19 cellular contexts compared by ENCODE assay signal in the genomic region with DNA sequence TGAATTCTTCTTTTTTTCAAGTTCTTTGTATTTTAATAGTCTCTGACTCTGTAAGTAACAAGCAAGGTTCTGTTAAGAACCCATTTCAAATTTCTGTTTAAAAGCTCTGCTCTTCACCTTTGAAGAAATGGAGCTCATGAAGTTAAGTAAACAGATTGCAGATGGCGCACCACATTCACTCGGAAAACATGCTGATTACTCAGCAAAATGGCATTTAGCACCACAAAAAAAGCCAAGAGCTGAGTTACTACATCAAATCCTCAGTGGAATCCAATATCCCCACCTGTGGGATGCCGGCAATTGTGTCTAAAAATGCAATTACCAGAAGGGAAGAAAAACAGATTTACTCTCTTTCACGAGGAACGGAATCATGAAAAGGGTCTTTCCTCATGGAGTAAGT.
A peak's percentile ranks its signal among the peaks of the same experiment; 100 is the strongest.
DNase-seq lines count a peak whose midpoint lies in the region; ATAC-seq, FAIRE-seq and TF ChIP-seq lines count a peak whose summit lies in the region.
"Had no signal": no experiment of that assay in that cellular context is flagged by ENCODE, and none has a peak within 500 bp of the region (broad histone marks: within the 10 kb centered on the region; RNA-seq: fewer than 3 reads in every experiment).

No MANE protein-coding gene starts in this region.

- BruUV-seq in K562 (replicated peaks; lab: Mats Ljungman, UMichigan): no TSS peak

- no peak overlapping the region for H3K27ac ChIP-seq in K562 (ENCODE audit: extremely low read depth, low read depth, low read length)
- peak overlapping the region; percentile 80 for H3K27ac ChIP-seq in mesenchymal stem cell (ENCODE audit: low read length, poor library complexity, severe bottlenecking)
- no peak overlapping the region for H3K27ac ChIP-seq in sigmoid colon
- H3K27ac ChIP-seq: epithelial cell of prostate, upper lobe of left lung had no signal

- no peak for TF ChIP-seq EP300 in K562 (IDR thresholded peaks at IDR 0.05; ENCODE audit: low read length)
- TF ChIP-seq EP300 in sigmoid colon (IDR thresholded peaks at IDR 0.05): no peak

- no peak overlapping the region for H4K8ac ChIP-seq in mesenchymal stem cell (ENCODE audit: low read length)

- no peaks in the 10 kb centered on the region for H3K79me1 ChIP-seq in mesenchymal stem cell (replicated peaks; ENCODE audit: low read length, poor library complexity, severe bottlenecking)

- CTCF ChIA-PET in K562 (lab: Yijun Ruan, JAX; ENCODE audit: low intra/inter-chr PET ratio): no interaction called here

- no peaks in the 10 kb centered on the region for H3K4me1 ChIP-seq in K562 (replicated peaks in 1 of 2; ENCODE audit: control insufficient read depth in 2 of 2, insufficient read depth in 2 of 2, low read length in 2 of 2)
- no peaks in the 10 kb centered on the region for H3K4me1 ChIP-seq in mesenchymal stem cell (ENCODE audit: control insufficient read depth, insufficient read depth, low read depth, low read length)
- H3K4me1 ChIP-seq in sigmoid colon: peaks cover 0 to 4% (median 0%) of the 10 kb centered on the region in 4 donors
- H3K4me1 ChIP-seq: upper lobe of left lung had no signal

- TF ChIP-seq CTCF in K562 (IDR thresholded peaks at IDR 0.05 in 2 of 3, conservative IDR thresholded peaks at IDR 0.05 in 1 of 3; ENCODE audit: insufficient read depth in 2 of 3, low read depth in 1 of 3, low read length in 3 of 3) (no peak), sigmoid colon (IDR thresholded peaks at IDR 0.05) (no peak)

- in situ Hi-C loops in ACHN (cut with HindIII; ENCODE audit: low pct_ligation_motif_present, low pct_unique_long_range_greater_than_20kb, low sequenced_read_pairs) (no loop called here), K562 (cut with MboI) (no loop called here)

- no peaks in the 10 kb centered on the region for H3K9me3 ChIP-seq in K562 (replicated peaks; ENCODE audit: control insufficient read depth, insufficient read depth, low read depth, low read length)
- peaks cover 3% of the 10 kb centered on the region for H3K9me3 ChIP-seq in mesenchymal stem cell (ENCODE audit: control insufficient read depth, low read length)
- H3K9me3 ChIP-seq in sigmoid colon: no peaks in the 10 kb centered on the region
- H3K9me3 ChIP-seq: upper lobe of left lung had no signal

- H2AK5ac ChIP-seq in mesenchymal stem cell (ENCODE audit: low read length, severe bottlenecking): no peak overlapping the region

- H4K20me1 ChIP-seq in K562 (replicated peaks; ENCODE audit: control insufficient read depth, insufficient read depth, low read length): no peaks in the 10 kb centered on the region

- DNase-seq in ACHN: peak; percentile 10
- peak; percentile 61 for DNase-seq in HT1080 (ENCODE audit: low read depth)
- DNase-seq in K562 (ENCODE audit: extremely low read depth in 1 of 4, low spot score in 3 of 4): no peak
- peak; percentile 64 for DNase-seq in mesenchymal stem cell
- DNase-seq in activated gamma-delta T cell treated with Interleukin-2 at 50 U/mL for 16 hours: no peak
- no peak for DNase-seq in sigmoid colon
- DNase-seq in amniotic stem cell (lab: John Stamatoyannopoulos, UW): no peak
- DNase-seq: activated CD4-positive, alpha-beta T cell treated with anti-CD3 and anti-CD28 coated beads for 4 hours; aorta; CD8-positive, alpha-beta T cell; DMS79; islet precursor cell; NCI-H1048; NCI-H2081 treated with DMSO at 0.1 percent for 48 hours; nephron progenitor cell; upper lobe of left lung had no signal

- TF ChIP-seq POLR2A in K562 (conservative IDR thresholded peaks at IDR 0.05) (no peak), GM18505 (IDR thresholded peaks at IDR 0.05; ENCODE audit: borderline replicate concordance, extremely low read depth, insufficient read depth, insufficient read length) (no peak), sigmoid colon (IDR thresholded peaks at IDR 0.05) (no peak)

- no peak for ATAC-seq in K562
- ATAC-seq in GM18505 (IDR thresholded peaks at IDR 0.05; ENCODE audit: unreplicated experiment): no peak
- ATAC-seq: CD8-positive, alpha-beta T cell; Panc1 had no signal

- H3K9ac ChIP-seq in K562 (ENCODE audit: insufficient read depth in 1 of 2, low read depth in 2 of 2, low read length in 2 of 2) (no peak overlapping the region), mesenchymal stem cell (ENCODE audit: low read length) (no peak overlapping the region)

- H4K91ac ChIP-seq in mesenchymal stem cell (ENCODE audit: low read length): no peak overlapping the region

- H2AFZ ChIP-seq in K562 (ENCODE audit: low read depth, low read length) (no peak overlapping the region), mesenchymal stem cell (ENCODE audit: low read depth, low read length) (no peak overlapping the region)

- no peak overlapping the region for H3K4me2 ChIP-seq in K562 (ENCODE audit: insufficient read depth, low read length)
- no peak overlapping the region for H3K4me2 ChIP-seq in mesenchymal stem cell (ENCODE audit: low read length, poor library complexity, severe bottlenecking)

- TF ChIP-seq RAD21 in K562 (CRISPR knock-in tag; conservative IDR thresholded peaks at IDR 0.05 in 1 of 2, IDR thresholded peaks at IDR 0.05 in 1 of 2): no peak

- no peaks in the 10 kb centered on the region for H3K79me2 ChIP-seq in K562 (ENCODE audit: control insufficient read depth, insufficient read depth, low read length)

- H3K23ac ChIP-seq in mesenchymal stem cell (ENCODE audit: low read length in 2 of 2): no peak overlapping the region

- H2BK5ac ChIP-seq in mesenchymal stem cell (ENCODE audit: low read depth, low read length, poor library complexity, severe bottlenecking): no peak overlapping the region

- no peak overlapping the region for H3K4me3 ChIP-seq in K562
- H3K4me3 ChIP-seq in mesenchymal stem cell (ENCODE audit: insufficient read depth in 1 of 2, low read depth in 1 of 2, low read length in 2 of 2): no peak overlapping the region
- no peak overlapping the region for H3K4me3 ChIP-seq in sigmoid colon
- H3K4me3 ChIP-seq: upper lobe of left lung had no signal

- POLR2A ChIA-PET in K562 (lab: Yijun Ruan, JAX): no interaction called here

- FAIRE-seq in K562 (lab: Jason Lieb, UNC): no peak

- H3K27me3 ChIP-seq in K562 (ENCODE audit: control insufficient read depth in 2 of 2, insufficient read depth in 2 of 2, low read length in 2 of 2) (no peaks in the 10 kb centered on the region), mesenchymal stem cell (ENCODE audit: control insufficient read depth in 1 of 2, insufficient read depth in 1 of 2, low read length in 2 of 2) (no peaks in the 10 kb centered on the region), sigmoid colon (no peaks in the 10 kb centered on the region)
- H3K27me3 ChIP-seq: upper lobe of left lung had no signal

- 58% methylated on average over 5 of the region's 5 CpGs for WGBS in K562 (ENCODE audit: insufficient coverage, low coverage, missing lambda C conversion rate)
- WGBS in mesenchymal stem cell: 55% methylated on average over 5 of the region's 5 CpGs
- 75 to 81% methylated on average over 5 of the region's 5 CpGs for WGBS in sigmoid colon, 2 donors

- H3K36me3 ChIP-seq in K562 (ENCODE audit: control insufficient read depth, insufficient read depth, low read length) (peaks cover 9% of the 10 kb centered on the region; the same call in 2 of the 3 replicates), mesenchymal stem cell (ENCODE audit: control insufficient read depth in 1 of 2, insufficient read depth in 2 of 2, low read depth in 1 of 2, low read length in 2 of 2) (no peaks in the 10 kb centered on the region), sigmoid colon (no peaks in the 10 kb centered on the region)
- H3K36me3 ChIP-seq: upper lobe of left lung had no signal

- H3K18ac ChIP-seq in mesenchymal stem cell (ENCODE audit: low read depth in 1 of 2, low read length in 2 of 2): no peak overlapping the region

- H3K9me1 ChIP-seq in K562 (ENCODE audit: control insufficient read depth, insufficient read depth, low read length): no peaks in the 10 kb centered on the region

- H2BK12ac ChIP-seq in mesenchymal stem cell (ENCODE audit: low read length in 2 of 2): no peak overlapping the region

- no peak overlapping the region for H2BK15ac ChIP-seq in mesenchymal stem cell (ENCODE audit: low read depth, poor library complexity, severe bottlenecking)

- no peak overlapping the region for H2BK120ac ChIP-seq in mesenchymal stem cell (ENCODE audit: low read depth, low read length)

- no peak overlapping the region for H3K4ac ChIP-seq in mesenchymal stem cell (ENCODE audit: low read depth in 1 of 2, low read length in 2 of 2)

- intact Hi-C loops in K562 (cut with micrococcal nuclease): no loop called here
- intact Hi-C loops in sigmoid colon (cut with DNase I): no loop called here

- H3K14ac ChIP-seq in mesenchymal stem cell (ENCODE audit: low read length in 2 of 2): no peak overlapping the region

TF ChIP-seq in K562, 482 proteins besides CTCF, POLR2A, EP300 and RAD21:
- TF ChIP-seq ZNF316 (IDR thresholded peaks at IDR 0.05) (0 out of 2 replicates have a peak, but pooled peaks have one; percentile 31), SRF (CRISPR knock-in tag; IDR thresholded peaks at IDR 0.05) (no peak)

Comparison
In these comparisons a context has a peak if more than half of its experiments do, and no peak if none do; other contexts are left out.
1. DNase-seq: peak in ACHN (single experiment), HT1080 (single experiment) and mesenchymal stem cell (single experiment); none in K562 (0 of 4), activated gamma-delta T cell treated with Interleukin-2 at 50 U/mL for 16 hours (single experiment), sigmoid colon (single experiment) and amniotic stem cell (single experiment).